1 cellular context compared by ENCODE assay signal in genomic region chr5:36878421-36879088, GRCh38.
TF ChIP-seq lines count a peak whose summit lies in the region.

No MANE protein-coding gene starts in this region.

TF ChIP-seq in HEK293, 187 proteins besides CTCF, POLR2A, EP300 and RAD21 (continued from another document and continues in another):
- TF ChIP-seq ZNF26 (tag by site-specific recombination; IDR thresholded peaks at IDR 0.05), result no peak
- TF ChIP-seq ZNF184 (tag by site-specific recombination; IDR thresholded peaks at IDR 0.05), result no peak
- no peak for TF ChIP-seq ZNF645 (tag by site-specific recombination; IDR thresholded peaks at IDR 0.05)
- no peak for TF ChIP-seq ZNF514 (tag by site-specific recombination; IDR thresholded peaks at IDR 0.05)
- no peak for TF ChIP-seq ZNF707 (tag by site-specific recombination; IDR thresholded peaks at IDR 0.05)
- TF ChIP-seq PATZ1 (tag by site-specific recombination; IDR thresholded peaks at IDR 0.05), result peak; percentile 79
- no peak for TF ChIP-seq ZNF626 (tag by site-specific recombination; IDR thresholded peaks at IDR 0.05)
- no peak for TF ChIP-seq ZNF239 (tag by site-specific recombination; IDR thresholded peaks at IDR 0.05)
- TF ChIP-seq ATF2 (tag by site-specific recombination; IDR thresholded peaks at IDR 0.05; ENCODE audit: low read depth), result no peak
- TF ChIP-seq ZNF529 (tag by site-specific recombination; IDR thresholded peaks at IDR 0.05; ENCODE audit: insufficient replicate concordance), result no peak
- no peak for TF ChIP-seq ZNF629 (tag by site-specific recombination; IDR thresholded peaks at IDR 0.05)
- TF ChIP-seq ZNF555 (tag by site-specific recombination; conservative IDR thresholded peaks at IDR 0.05), result no peak
- TF ChIP-seq ZBTB7A (tag by site-specific recombination; IDR thresholded peaks at IDR 0.05; ENCODE audit: low read depth), result no peak
- no peak for TF ChIP-seq ZNF133 (tag by site-specific recombination; IDR thresholded peaks at IDR 0.05)
- TF ChIP-seq ZBTB17 (tag by site-specific recombination; IDR thresholded peaks at IDR 0.05), result peak; percentile 15; the same call in 1 of the 2 replicates
- peak; percentile 50; the same call in 1 of the 2 replicates for TF ChIP-seq PRDM1 (tag by site-specific recombination; IDR thresholded peaks at IDR 0.05)
- TF ChIP-seq ZNF391 (tag by site-specific recombination; IDR thresholded peaks at IDR 0.05; ENCODE audit: borderline replicate concordance, low read depth), result no peak
- no peak for TF ChIP-seq ZNF426 (tag by site-specific recombination; IDR thresholded peaks at IDR 0.05)
- no peak for TF ChIP-seq ZNF837 (tag by site-specific recombination; IDR thresholded peaks at IDR 0.05)
- no peak for TF ChIP-seq ZNF24 (tag by site-specific recombination; IDR thresholded peaks at IDR 0.05)
- no peak for TF ChIP-seq ZNF704 (tag by site-specific recombination; IDR thresholded peaks at IDR 0.05)
- peak; percentile 24; the same call in 1 of the 2 replicates for TF ChIP-seq EGR2 (tag by site-specific recombination; IDR thresholded peaks at IDR 0.05; ENCODE audit: low read depth)
- TF ChIP-seq AEBP2 (tag by site-specific recombination; IDR thresholded peaks at IDR 0.05; ENCODE audit: borderline replicate concordance), result no peak
- no peak for TF ChIP-seq ZNF146 (tag by site-specific recombination; IDR thresholded peaks at IDR 0.05)
- no peak for TF ChIP-seq ZBTB10 (tag by site-specific recombination; IDR thresholded peaks at IDR 0.05)
- TF ChIP-seq PRDM10 (tag by site-specific recombination; IDR thresholded peaks at IDR 0.05), result no peak
- no peak for TF ChIP-seq ZNF48 (tag by site-specific recombination; IDR thresholded peaks at IDR 0.05)
- no peak for TF ChIP-seq ZNF148 (tag by site-specific recombination; IDR thresholded peaks at IDR 0.05; ENCODE audit: borderline replicate concordance)
- peak; percentile 89 for TF ChIP-seq ZNF341 (tag by site-specific recombination; IDR thresholded peaks at IDR 0.05; ENCODE audit: low read depth)
- no peak for TF ChIP-seq ZNF658 (tag by site-specific recombination; IDR thresholded peaks at IDR 0.05)
- TF ChIP-seq ZBTB48 (tag by site-specific recombination; IDR thresholded peaks at IDR 0.05), result no peak
- TF ChIP-seq ZNF776 (tag by site-specific recombination; IDR thresholded peaks at IDR 0.05; ENCODE audit: borderline replicate concordance), result no peak
- TF ChIP-seq ZFP41 (tag by site-specific recombination; IDR thresholded peaks at IDR 0.05; ENCODE audit: borderline replicate concordance), result no peak
- TF ChIP-seq ZNF10 (tag by site-specific recombination; IDR thresholded peaks at IDR 0.05), result no peak
- no peak for TF ChIP-seq ZNF560 (tag by site-specific recombination; IDR thresholded peaks at IDR 0.05; ENCODE audit: borderline replicate concordance)
- no peak for TF ChIP-seq ZBTB44 (tag by site-specific recombination; IDR thresholded peaks at IDR 0.05)
- TF ChIP-seq ZNF23 (tag by site-specific recombination; IDR thresholded peaks at IDR 0.05; ENCODE audit: borderline replicate concordance), result no peak
- TF ChIP-seq ZNF843 (tag by site-specific recombination; IDR thresholded peaks at IDR 0.05), result no peak
- TF ChIP-seq MYNN (tag by site-specific recombination; IDR thresholded peaks at IDR 0.05; ENCODE audit: borderline replicate concordance), result no peak
- TF ChIP-seq ZNF501 (tag by site-specific recombination; IDR thresholded peaks at IDR 0.05), result 0 out of 2 replicates have a peak, but pooled peaks have one; percentile 31
- no peak for TF ChIP-seq ZNF571 (tag by site-specific recombination; IDR thresholded peaks at IDR 0.05)
